In genomic region chr12:111753144-111753881, GRCh38 we compare ENCODE assay signal across 8 cellular contexts. TPM values are rescaled to one million over a fixed set of nuclear protein-coding genes. Genes with fewer than 3 reads are reported as not detected.
A peak's percentile ranks its signal among the peaks of the same experiment; 100 is the strongest.
DNase-seq lines count a peak whose midpoint lies in the region; ATAC-seq, FAIRE-seq and TF ChIP-seq lines count a peak whose summit lies in the region.

No MANE protein-coding gene starts in this region.

- DNase-seq in DMS153 treated with DMSO at 0.1 percent for 48 hours (lab: John Stamatoyannopoulos, UW; ENCODE audit: unreplicated experiment): peak; percentile 28
- DNase-seq in DMS153 (lab: John Stamatoyannopoulos, UW): no peak
- DNase-seq in NCI-H2196 treated with DMSO at 0.1 percent for 48 hours (lab: John Stamatoyannopoulos, UW; ENCODE audit: unreplicated experiment): peak; percentile 48
- DNase-seq in cerebellum (ENCODE audit: low spot score): peak; percentile 78
- DNase-seq in urothelium cell line (ENCODE audit: low spot score): peak; percentile 58
- no peak for DNase-seq in suprapubic skin (ENCODE audit: low spot score in 2 of 2)

- TF ChIP-seq RAD21 in liver (IDR thresholded peaks at IDR 0.05): peak; percentile 95 to 96

- TF ChIP-seq EP300 in suprapubic skin (IDR thresholded peaks at IDR 0.05): no peak

- ATAC-seq in GM21529 (IDR thresholded peaks at IDR 0.05; ENCODE audit: unreplicated experiment): no peak

- no peak overlapping the region for H3K27ac ChIP-seq in liver (ENCODE audit: low read depth in 1 of 2, low read length in 2 of 2)
- H3K27ac ChIP-seq in suprapubic skin: no peak overlapping the region

- H3K4me1 ChIP-seq in liver (ENCODE audit: control insufficient read depth in 4 of 4, insufficient read depth in 4 of 4, low read length in 3 of 4) (peaks cover 12 to 57% (median 32%) of the 10 kb centered on the region in 4 donors), suprapubic skin (peaks cover 22% of the 10 kb centered on the region)

- TF ChIP-seq CTCF in liver (IDR thresholded peaks at IDR 0.05; ENCODE audit: low read depth, low read length, missing input control) (peak; percentile 74), suprapubic skin (IDR thresholded peaks at IDR 0.05) (peak in 1 of 2 donors; percentile 68)

- H3K9me3 ChIP-seq in liver (ENCODE audit: control insufficient read depth in 4 of 4, low read length in 3 of 4) (no peaks in the 10 kb centered on the region), suprapubic skin (no peaks in the 10 kb centered on the region)

- H3K9ac ChIP-seq in liver (ENCODE audit: low read depth in 1 of 2, low read length in 2 of 2): no peak overlapping the region

- FAIRE-seq in urothelium cell line (lab: Jason Lieb, UNC): no peak

- WGBS in liver: 62% methylated on average over 23 of the region's 23 CpGs
- whole genome bisulfite sequencing in suprapubic skin: 61% methylated on average over 23 of the region's 23 CpGs

- H3K4me3 ChIP-seq in liver (ENCODE audit: low read depth in 1 of 3, low read length in 3 of 3): no peak overlapping the region
- no peak overlapping the region for H3K4me3 ChIP-seq in suprapubic skin

- no peaks in the 10 kb centered on the region for H3K27me3 ChIP-seq in liver (ENCODE audit: control insufficient read depth in 4 of 4, insufficient read depth in 4 of 4, low read length in 3 of 4)
- no peaks in the 10 kb centered on the region for H3K27me3 ChIP-seq in suprapubic skin

- no peak for TF ChIP-seq POLR2A in suprapubic skin (IDR thresholded peaks at IDR 0.05)

- H3K36me3 ChIP-seq in liver (ENCODE audit: control insufficient read depth in 4 of 4, insufficient read depth in 3 of 4, low read depth in 1 of 4, low read length in 3 of 4) (peaks cover 0 to 11% (median 7%) of the 10 kb centered on the region in 4 donors), suprapubic skin (peaks cover 35% of the 10 kb centered on the region)

TF ChIP-seq in liver, 16 proteins besides CTCF, POLR2A, EP300 and RAD21:
- TF ChIP-seq, protein P1, sequence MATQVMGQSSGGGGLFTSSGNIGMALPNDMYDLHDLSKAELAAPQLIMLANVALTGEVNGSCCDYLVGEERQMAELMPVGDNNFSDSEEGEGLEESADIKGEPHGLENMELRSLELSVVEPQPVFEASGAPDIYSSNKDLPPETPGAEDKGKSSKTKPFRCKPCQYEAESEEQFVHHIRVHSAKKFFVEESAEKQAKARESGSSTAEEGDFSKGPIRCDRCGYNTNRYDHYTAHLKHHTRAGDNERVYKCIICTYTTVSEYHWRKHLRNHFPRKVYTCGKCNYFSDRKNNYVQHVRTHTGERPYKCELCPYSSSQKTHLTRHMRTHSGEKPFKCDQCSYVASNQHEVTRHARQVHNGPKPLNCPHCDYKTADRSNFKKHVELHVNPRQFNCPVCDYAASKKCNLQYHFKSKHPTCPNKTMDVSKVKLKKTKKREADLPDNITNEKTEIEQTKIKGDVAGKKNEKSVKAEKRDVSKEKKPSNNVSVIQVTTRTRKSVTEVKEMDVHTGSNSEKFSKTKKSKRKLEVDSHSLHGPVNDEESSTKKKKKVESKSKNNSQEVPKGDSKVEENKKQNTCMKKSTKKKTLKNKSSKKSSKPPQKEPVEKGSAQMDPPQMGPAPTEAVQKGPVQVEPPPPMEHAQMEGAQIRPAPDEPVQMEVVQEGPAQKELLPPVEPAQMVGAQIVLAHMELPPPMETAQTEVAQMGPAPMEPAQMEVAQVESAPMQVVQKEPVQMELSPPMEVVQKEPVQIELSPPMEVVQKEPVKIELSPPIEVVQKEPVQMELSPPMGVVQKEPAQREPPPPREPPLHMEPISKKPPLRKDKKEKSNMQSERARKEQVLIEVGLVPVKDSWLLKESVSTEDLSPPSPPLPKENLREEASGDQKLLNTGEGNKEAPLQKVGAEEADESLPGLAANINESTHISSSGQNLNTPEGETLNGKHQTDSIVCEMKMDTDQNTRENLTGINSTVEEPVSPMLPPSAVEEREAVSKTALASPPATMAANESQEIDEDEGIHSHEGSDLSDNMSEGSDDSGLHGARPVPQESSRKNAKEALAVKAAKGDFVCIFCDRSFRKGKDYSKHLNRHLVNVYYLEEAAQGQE (IDR thresholded peaks at IDR 0.05): no peak
- TF ChIP-seq, protein P2, sequence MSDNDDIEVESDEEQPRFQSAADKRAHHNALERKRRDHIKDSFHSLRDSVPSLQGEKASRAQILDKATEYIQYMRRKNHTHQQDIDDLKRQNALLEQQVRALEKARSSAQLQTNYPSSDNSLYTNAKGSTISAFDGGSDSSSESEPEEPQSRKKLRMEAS (IDR thresholded peaks at IDR 0.05): no peak
- TF ChIP-seq YY1 (IDR thresholded peaks at IDR 0.05): no peak
- TF ChIP-seq, protein P3, sequence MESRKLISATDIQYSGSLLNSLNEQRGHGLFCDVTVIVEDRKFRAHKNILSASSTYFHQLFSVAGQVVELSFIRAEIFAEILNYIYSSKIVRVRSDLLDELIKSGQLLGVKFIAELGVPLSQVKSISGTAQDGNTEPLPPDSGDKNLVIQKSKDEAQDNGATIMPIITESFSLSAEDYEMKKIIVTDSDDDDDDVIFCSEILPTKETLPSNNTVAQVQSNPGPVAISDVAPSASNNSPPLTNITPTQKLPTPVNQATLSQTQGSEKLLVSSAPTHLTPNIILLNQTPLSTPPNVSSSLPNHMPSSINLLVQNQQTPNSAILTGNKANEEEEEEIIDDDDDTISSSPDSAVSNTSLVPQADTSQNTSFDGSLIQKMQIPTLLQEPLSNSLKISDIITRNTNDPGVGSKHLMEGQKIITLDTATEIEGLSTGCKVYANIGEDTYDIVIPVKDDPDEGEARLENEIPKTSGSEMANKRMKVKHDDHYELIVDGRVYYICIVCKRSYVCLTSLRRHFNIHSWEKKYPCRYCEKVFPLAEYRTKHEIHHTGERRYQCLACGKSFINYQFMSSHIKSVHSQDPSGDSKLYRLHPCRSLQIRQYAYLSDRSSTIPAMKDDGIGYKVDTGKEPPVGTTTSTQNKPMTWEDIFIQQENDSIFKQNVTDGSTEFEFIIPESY (IDR thresholded peaks at IDR 0.05): no peak
- TF ChIP-seq FOXA1 (IDR thresholded peaks at IDR 0.05): no peak
- no peak for TF ChIP-seq FOXA2 (IDR thresholded peaks at IDR 0.05)
- no peak for TF ChIP-seq SP1 (IDR thresholded peaks at IDR 0.05)
- no peak for TF ChIP-seq JUND (IDR thresholded peaks at IDR 0.05)
- no peak for TF ChIP-seq ATF3 (IDR thresholded peaks at IDR 0.05)
- TF ChIP-seq EGR1 (IDR thresholded peaks at IDR 0.05; ENCODE audit: low read depth in 2 of 2): no peak
- peak; percentile 55 to 85 for TF ChIP-seq RXRA (IDR thresholded peaks at IDR 0.05)
- no peak for TF ChIP-seq GABPA (IDR thresholded peaks at IDR 0.05 in 1 of 2, conservative IDR thresholded peaks at IDR 0.05 in 1 of 2)
- no peak for TF ChIP-seq TAF1 (conservative IDR thresholded peaks at IDR 0.05)
- TF ChIP-seq HNF4A (conservative IDR thresholded peaks at IDR 0.05): peak; percentile 56 to 77
- TF ChIP-seq HNF4G (IDR thresholded peaks at IDR 0.05): peak; percentile 29
- peak; percentile 31 for TF ChIP-seq NR2F2 (IDR thresholded peaks at IDR 0.05)
TF ChIP-seq in liver: peak in this region for 4.

RNA-seq across cellular contexts. Expression of gene ALDH2, which starts 13.4 kb away (rescaled TPM):
- total RNA-seq in cerebellum (22.0 TPM), liver (100 to 1,000 TPM in 1 of 2 donors, 10 to 100 TPM in 1; 93.1 to 333 TPM), suprapubic skin (100 to 1,000 TPM; 111 to 156 (median 130) TPM)
- 100 to 1,000 TPM; 813 to 849 TPM for polyA plus RNA-seq in liver

Comparison
In these comparisons a context has a peak if more than half of its experiments do, and no peak if none do; other contexts are left out.
1. DNase-seq: peak in DMS153 treated with DMSO at 0.1 percent for 48 hours (single experiment), NCI-H2196 treated with DMSO at 0.1 percent for 48 hours (single experiment), cerebellum (single experiment) and urothelium cell line (single experiment); none in DMS153 (single experiment) and suprapubic skin (0 of 2).